In the genomic region with DNA sequence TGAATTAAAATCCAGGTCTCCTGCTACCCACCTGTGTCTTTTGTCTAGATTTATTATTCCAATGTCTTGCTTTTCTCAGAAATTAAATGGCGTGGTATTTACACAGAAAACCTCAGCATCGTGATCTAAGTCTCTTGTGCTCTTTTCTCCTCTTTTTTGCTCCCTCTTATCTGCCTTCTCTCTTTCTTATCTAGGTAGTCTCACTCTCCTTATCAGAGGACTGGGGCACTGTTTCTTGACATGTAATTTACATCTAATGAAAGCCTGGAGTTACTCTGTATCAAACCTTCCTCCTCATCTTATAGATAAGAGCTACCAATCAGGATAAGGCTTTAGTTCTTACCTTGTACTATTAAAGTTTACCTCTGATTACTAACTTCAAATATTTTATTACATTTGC, we compare ENCODE assay signal across 22 cellular contexts.
DNase-seq lines count a peak whose midpoint lies in the region; ATAC-seq and TF ChIP-seq lines count a peak whose summit lies in the region.
"Had no signal": no experiment of that assay in that cellular context is flagged by ENCODE, and none has a peak within 500 bp of the region (broad histone marks: within the 10 kb centered on the region; RNA-seq: fewer than 3 reads in every experiment).

No MANE protein-coding gene starts in this region.

- DNase-seq in SK-N-SH (no peak), NCI-H226 (peak; percentile 37), SK-N-DZ (ENCODE audit: low spot score) (peak; percentile 83), mesendoderm (peak; percentile 91), putamen (ENCODE audit: low spot score) (no peak), foreskin keratinocyte (no peak)
- DNase-seq in activated naive CD4-positive, alpha-beta T cell treated with anti-CD3 and anti-CD28 coated beads, Interleukin-2, amount 10 ng/mL, durations not matched to agents 7 days and 5 days, result no peak
- DNase-seq: AML-193; CD4-positive, alpha-beta memory T cell; CD8-positive, alpha-beta memory T cell; COR-L47; DMS 273 treated with DMSO at 0.1 percent for 48 hours; DMS153; DMS53; DMS79; GF-D8 had no signal

- H3K27me3 Mint-ChIP-seq in activated naive CD4-positive, alpha-beta T cell treated with anti-CD3 and anti-CD28 coated beads, Interleukin-2, amount 10 ng/mL, durations not matched to agents 7 days and 5 days, result no peaks in the 10 kb centered on the region
- H3K27me3 Mint-ChIP-seq: B cell; CD4-positive, alpha-beta memory T cell; CD8-positive, alpha-beta memory T cell had no signal

- H3K27ac Mint-ChIP-seq in activated naive CD4-positive, alpha-beta T cell treated with anti-CD3 and anti-CD28 coated beads, Interleukin-2, amount 10 ng/mL, durations not matched to agents 7 days and 5 days, result no peak overlapping the region
- H3K27ac Mint-ChIP-seq: B cell; CD8-positive, alpha-beta memory T cell had no signal

- no peak overlapping the region for H3K9ac ChIP-seq in SK-N-SH
- H3K9ac ChIP-seq in mesendoderm (ENCODE audit: low read length), result no peak overlapping the region
- H3K9ac ChIP-seq: BLaER1 treated with 17β-estradiol and CSF1 and Interleukin-3, amounts not matched to agents 10 nM and 100 nM had no signal

- H3K79me1 ChIP-seq in mesendoderm (ENCODE audit: low read length), result no peaks in the 10 kb centered on the region

- no peak overlapping the region for H2AK5ac ChIP-seq in mesendoderm (ENCODE audit: low read length)

- no peaks in the 10 kb centered on the region for H3K9me2 ChIP-seq in SK-N-SH

- H3K36me3 ChIP-seq in SK-N-SH (replicated peaks in 1 of 2; ENCODE audit: control insufficient read depth in 1 of 2, insufficient read depth in 2 of 2, low read length in 1 of 2) (no peaks in the 10 kb centered on the region), mesendoderm (ENCODE audit: control insufficient read depth, insufficient read depth, low read length) (no peaks in the 10 kb centered on the region)
- H3K36me3 ChIP-seq: BLaER1 treated with 17β-estradiol and CSF1 and Interleukin-3, amounts not matched to agents 10 nM and 100 nM had no signal

- H3K4me1 Mint-ChIP-seq in activated naive CD4-positive, alpha-beta T cell treated with anti-CD3 and anti-CD28 coated beads, Interleukin-2, amount 10 ng/mL, durations not matched to agents 7 days and 5 days, result no peaks in the 10 kb centered on the region
- H3K4me1 Mint-ChIP-seq: B cell; CD4-positive, alpha-beta memory T cell; CD8-positive, alpha-beta memory T cell had no signal

- no peaks in the 10 kb centered on the region for H3K27me3 ChIP-seq in SK-N-SH (ENCODE audit: insufficient read depth)
- H3K27me3 ChIP-seq in mesendoderm (ENCODE audit: insufficient read depth, low read length, poor library complexity), result no peaks in the 10 kb centered on the region
- no peaks in the 10 kb centered on the region for H3K27me3 ChIP-seq in foreskin keratinocyte
- H3K27me3 ChIP-seq: BLaER1 treated with 17β-estradiol and CSF1 and Interleukin-3, amounts not matched to agents 10 nM and 100 nM had no signal

- H3K9me3 Mint-ChIP-seq in activated naive CD4-positive, alpha-beta T cell treated with anti-CD3 and anti-CD28 coated beads, Interleukin-2, amount 10 ng/mL, durations not matched to agents 7 days and 5 days, result peaks cover 1% of the 10 kb centered on the region

- CTCF ChIA-PET in SK-N-SH (lab: Yijun Ruan, JAX), result no interaction called here
- CTCF ChIA-PET in activated naive CD4-positive, alpha-beta T cell treated with anti-CD3 and anti-CD28 coated beads, Interleukin-2, amount 10 ng/mL, durations not matched to agents 7 days and 5 days (lab: Charles Lee), result no interaction called here

- no peak overlapping the region for H4K8ac ChIP-seq in mesendoderm (ENCODE audit: low read depth, low read length)

- no peak overlapping the region for H2BK5ac ChIP-seq in mesendoderm (ENCODE audit: low read length)

- TF ChIP-seq RAD21 in SK-N-SH (IDR thresholded peaks at IDR 0.05; ENCODE audit: low read length), result no peak

- no peak overlapping the region for H3K4ac ChIP-seq in mesendoderm (ENCODE audit: low read depth, low read length)

- no peak overlapping the region for H2BK15ac ChIP-seq in mesendoderm (replicated peaks; ENCODE audit: low read depth)

- H3K23ac ChIP-seq in mesendoderm (ENCODE audit: low read length), result no peak overlapping the region

- TF ChIP-seq EP300 in SK-N-SH (IDR thresholded peaks at IDR 0.05; ENCODE audit: borderline replicate concordance in 1 of 2, low read depth in 1 of 2, low read length in 1 of 2), result no peak

- H3K79me2 ChIP-seq in SK-N-SH (ENCODE audit: insufficient read depth), result no peaks in the 10 kb centered on the region
- H3K79me2 ChIP-seq in mesendoderm (ENCODE audit: control insufficient read depth, insufficient read depth, low read length), result no peaks in the 10 kb centered on the region

- no peak for TF ChIP-seq CTCF in SK-N-SH (IDR thresholded peaks at IDR 0.05)
- no peak for TF ChIP-seq CTCF in foreskin keratinocyte (conservative IDR thresholded peaks at IDR 0.05)

- H3K36me3 Mint-ChIP-seq in activated naive CD4-positive, alpha-beta T cell treated with anti-CD3 and anti-CD28 coated beads, Interleukin-2, amount 10 ng/mL, durations not matched to agents 7 days and 5 days, result no peaks in the 10 kb centered on the region
- H3K36me3 Mint-ChIP-seq: CD4-positive, alpha-beta memory T cell; CD8-positive, alpha-beta memory T cell had no signal

- no peak overlapping the region for H3K18ac ChIP-seq in mesendoderm (ENCODE audit: low read length)

- H3K27ac ChIP-seq in SK-N-SH (ENCODE audit: low read depth in 2 of 2, low read length in 1 of 2) (no peak overlapping the region), mesendoderm (ENCODE audit: low read depth, low read length) (no peak overlapping the region), foreskin keratinocyte (no peak overlapping the region)
- H3K27ac ChIP-seq: 22Rv1; A549; BLaER1 treated with 17β-estradiol and CSF1 and Interleukin-3, amounts not matched to agents 10 nM and 100 nM; C4-2B had no signal

- H3K4me3 ChIP-seq in SK-N-SH (ENCODE audit: low read depth in 2 of 2, low read length in 1 of 2) (no peak overlapping the region), mesendoderm (ENCODE audit: low read length) (no peak overlapping the region)
- H3K4me3 ChIP-seq: A549; BLaER1 treated with 17β-estradiol and CSF1 and Interleukin-3, amounts not matched to agents 10 nM and 100 nM had no signal

- H3K9me3 ChIP-seq in SK-N-SH, result no peaks in the 10 kb centered on the region
- H3K9me3 ChIP-seq: A549; BLaER1 treated with 17β-estradiol and CSF1 and Interleukin-3, amounts not matched to agents 10 nM and 100 nM had no signal

- H2AFZ ChIP-seq in SK-N-SH (ENCODE audit: low read depth), result no peak overlapping the region

- no peak overlapping the region for H3K56ac ChIP-seq in mesendoderm (ENCODE audit: low read length)

- H3F3A ChIP-seq in SK-N-SH (replicated peaks; ENCODE audit: insufficient read depth), result no peaks in the 10 kb centered on the region

- H3K4me3 Mint-ChIP-seq in activated naive CD4-positive, alpha-beta T cell treated with anti-CD3 and anti-CD28 coated beads, Interleukin-2, amount 10 ng/mL, durations not matched to agents 7 days and 5 days, result no peak overlapping the region
- H3K4me3 Mint-ChIP-seq: B cell; CD4-positive, alpha-beta memory T cell; CD8-positive, alpha-beta memory T cell had no signal

- H4K5ac ChIP-seq in mesendoderm (ENCODE audit: low read length), result no peak overlapping the region

- no peak overlapping the region for H2BK120ac ChIP-seq in mesendoderm (ENCODE audit: low read depth, low read length)

- no peak for ATAC-seq in SK-N-SH treated with all-trans-retinoic acid at 6 μM for 48 hours
- ATAC-seq in foreskin keratinocyte, result no peak
- ATAC-seq: A549 had no signal

- 30% methylated on average over 2 of the region's 2 CpGs for WGBS in SK-N-SH (ENCODE audit: low lambda C conversion rate)
- no CpG with 5 or more reads among the region's 2 CpGs for WGBS in mesendoderm (ENCODE audit: extremely low coverage, insufficient coverage, low lambda C conversion rate)

- no peak overlapping the region for H3K4me2 ChIP-seq in SK-N-SH
- H3K4me2 ChIP-seq in mesendoderm (ENCODE audit: low read length), result no peak overlapping the region
- H3K4me2 ChIP-seq: A549; BLaER1 treated with 17β-estradiol and CSF1 and Interleukin-3, amounts not matched to agents 10 nM and 100 nM had no signal

- POLR2A ChIA-PET in SK-N-SH (lab: Yijun Ruan, JAX), result no interaction called here

- H3K4me1 ChIP-seq in SK-N-SH (ENCODE audit: control insufficient read depth in 1 of 2, insufficient read depth in 2 of 2, low read depth in 1 of 2, low read length in 1 of 2) (no peaks in the 10 kb centered on the region), mesendoderm (ENCODE audit: control insufficient read depth, low read depth, low read length) (no peaks in the 10 kb centered on the region), foreskin keratinocyte (no peaks in the 10 kb centered on the region)
- H3K4me1 ChIP-seq: A549; BLaER1 treated with 17β-estradiol and CSF1 and Interleukin-3, amounts not matched to agents 10 nM and 100 nM had no signal

- H4K20me1 ChIP-seq in SK-N-SH (ENCODE audit: insufficient read depth), result no peaks in the 10 kb centered on the region
- H4K20me1 ChIP-seq: BLaER1 treated with 17β-estradiol and CSF1 and Interleukin-3, amounts not matched to agents 10 nM and 100 nM had no signal

TF ChIP-seq in SK-N-SH, 30 proteins besides CTCF, POLR2A, EP300 and RAD21:
- TF ChIP-seq TCF12 (IDR thresholded peaks at IDR 0.05), result no peak
- TF ChIP-seq GATA2 (CRISPR knock-in tag; IDR thresholded peaks at IDR 0.05), result peak; percentile 37; the same call in 1 of the 2 replicates
- no peak for TF ChIP-seq GABPA (IDR thresholded peaks at IDR 0.05; ENCODE audit: low read depth)
- TF ChIP-seq JUND (IDR thresholded peaks at IDR 0.05), result no peak
TF ChIP-seq in SK-N-SH: peak in this region for 1.

TF ChIP-seq in SK-N-SH treated with all-trans-retinoic acid at 6 μM for 48 hours, 23 proteins besides CTCF, POLR2A, EP300 and RAD21:
- no peak for TF ChIP-seq ESRRG (CRISPR knock-in tag; IDR thresholded peaks at IDR 0.05)

Comparison
In these comparisons a context has a peak if more than half of its experiments do, and no peak if none do; other contexts are left out.
1. DNase-seq: peak in NCI-H226 (single experiment), SK-N-DZ (single experiment) and mesendoderm (single experiment); none in SK-N-SH (single experiment), putamen (single experiment), activated naive CD4-positive, alpha-beta T cell treated with anti-CD3 and anti-CD28 coated beads, Interleukin-2, amount 10 ng/mL, durations not matched to agents 7 days and 5 days (single experiment) and foreskin keratinocyte (0 of 2).